ENCODE assay signal across 9 cellular contexts in genomic region chr10:123997486-123998196, GRCh38.
DNase-seq lines count a peak whose midpoint lies in the region; ATAC-seq and TF ChIP-seq lines count a peak whose summit lies in the region.
"Had no signal": no experiment of that assay in that cellular context is flagged by ENCODE, and none has a peak within 500 bp of the region (broad histone marks: within the 10 kb centered on the region; RNA-seq: fewer than 3 reads in every experiment).

No MANE protein-coding gene starts in this region.

- DNase-seq in GM13976 (ENCODE audit: low spot score) = peak; percentile 36
- DNase-seq in SIG-M5 treated with dmso at 0.1 percent for 504 hours (lab: John Stamatoyannopoulos, UW; ENCODE audit: unreplicated experiment) = peak; percentile 57
- DNase-seq in Right ventricle myocardium superior = no peak
- DNase-seq in smooth muscle cell (lab: John Stamatoyannopoulos, UW; ENCODE audit: unreplicated experiment) = no peak
- DNase-seq in WTC11 (ENCODE audit: low spot score) = no peak
- no peak for DNase-seq in stimulated activated naive CD8-positive, alpha-beta T cell treated with anti-CD3 and anti-CD28 coated beads, Interleukin-15, Interleukin-2, amounts not matched to agents 100 U/mL and 50 U/mL, for 24 hours
- no peak for DNase-seq in NCI-H526 (lab: John Stamatoyannopoulos, UW)

- H3K27me3 ChIP-seq in smooth muscle cell (ENCODE audit: low read depth) = no peaks in the 10 kb centered on the region

- H4K20me1 ChIP-seq in smooth muscle cell (ENCODE audit: low read depth) = no peaks in the 10 kb centered on the region

- no peaks in the 10 kb centered on the region for H3K9me3 ChIP-seq in smooth muscle cell (replicated peaks; ENCODE audit: low read depth)

- in situ Hi-C loops in GM13976 (cut with MboI; ENCODE audit: low sequenced_read_pairs, unreplicated experiment) = loop anchor here (5.0 kb wide), 1 partner anchor 390 kb away; no protein-coding TSS in a partner anchor

- 28% methylated on average over 7 of the region's 7 CpGs for WGBS in smooth muscle cell (ENCODE audit: low lambda C conversion rate)

- no peaks in the 10 kb centered on the region for H3K36me3 ChIP-seq in smooth muscle cell (ENCODE audit: low read depth)

- no peak overlapping the region for H2AFZ ChIP-seq in smooth muscle cell (ENCODE audit: low read depth)

- intact Hi-C loops in Right ventricle myocardium superior (cut with DNase I) = loop anchor here (5.0 kb wide), 1 partner anchor 265 kb away; no protein-coding TSS in a partner anchor

- H3K9me3 Mint-ChIP-seq in WTC11 = no peaks in the 10 kb centered on the region

- peak overlapping the region; percentile 58 for H3K4me2 ChIP-seq in smooth muscle cell

- H3K4me3 ChIP-seq in smooth muscle cell = no peak overlapping the region

- no peaks in the 10 kb centered on the region for H3K36me3 Mint-ChIP-seq in WTC11
- H3K36me3 Mint-ChIP-seq: brain had no signal

- H3K27me3 Mint-ChIP-seq in WTC11 (ENCODE audit: low read depth) = peaks cover 19% of the 10 kb centered on the region

- POLR2A ChIA-PET in WTC11 (lab: Charles Lee) = no interaction called here

- no peak overlapping the region for H3K4me3 Mint-ChIP-seq in WTC11
- H3K4me3 Mint-ChIP-seq: brain had no signal

- H3K79me2 ChIP-seq in smooth muscle cell (ENCODE audit: low read depth) = no peaks in the 10 kb centered on the region

- peaks cover 5% of the 10 kb centered on the region for H3K4me1 ChIP-seq in smooth muscle cell (ENCODE audit: low read depth)

- ATAC-seq in Right ventricle myocardium superior (ENCODE audit: poor library complexity) (peak; percentile 40), GM18873 (IDR thresholded peaks at IDR 0.05; ENCODE audit: low FRiP score, unreplicated experiment) (no peak), WTC11 (no peak)
- no peak for ATAC-seq in stimulated activated naive CD8-positive, alpha-beta T cell treated with anti-CD3 and anti-CD28 coated beads, Interleukin-15, Interleukin-2, amounts not matched to agents 100 U/mL and 50 U/mL, for 24 hours

- TF ChIP-seq CTCF in GM13976 (IDR thresholded peaks at IDR 0.05; ENCODE audit: borderline replicate concordance, control extremely low read depth, extremely low read depth, insufficient read depth, missing control alignments) (no peak), smooth muscle cell (IDR thresholded peaks at IDR 0.05; ENCODE audit: borderline replicate concordance, insufficient read depth, poor library complexity, severe bottlenecking) (no peak), WTC11 (IDR thresholded peaks at IDR 0.05) (no peak)

- CTCF ChIA-PET in WTC11 (lab: Charles Lee) = interaction anchor here (4.6 kb wide), 1 partner anchor 392 kb away, joined by 128 read pairs; no protein-coding TSS in a partner anchor

- no peak overlapping the region for H3K27ac Mint-ChIP-seq in WTC11

- H3K9ac ChIP-seq in smooth muscle cell (ENCODE audit: low read depth) = no peak overlapping the region

- peak overlapping the region; percentile 92 for H3K27ac ChIP-seq in smooth muscle cell (ENCODE audit: low read depth)

- peaks cover 18% of the 10 kb centered on the region for H3K4me1 Mint-ChIP-seq in WTC11

- peaks cover 5% of the 10 kb centered on the region for H3F3A ChIP-seq in smooth muscle cell (ENCODE audit: low read depth)

TF ChIP-seq in WTC11, 78 proteins besides CTCF, POLR2A, EP300 and RAD21:
- TF ChIP-seq MYBL2 (CRISPR knock-in tag; IDR thresholded peaks at IDR 0.05) (no peak), FOXJ3 (CRISPR knock-in tag; IDR thresholded peaks at IDR 0.05; ENCODE audit: borderline replicate concordance) (no peak), IRF2 (CRISPR knock-in tag; IDR thresholded peaks at IDR 0.05; ENCODE audit: borderline replicate concordance, low read depth) (no peak), ERG (CRISPR knock-in tag; IDR thresholded peaks at IDR 0.05) (no peak), ZMAT4 (CRISPR knock-in tag; IDR thresholded peaks at IDR 0.05) (no peak), ETV6 (CRISPR knock-in tag; IDR thresholded peaks at IDR 0.05) (no peak), E2F4 (CRISPR knock-in tag; IDR thresholded peaks at IDR 0.05; ENCODE audit: borderline replicate concordance, low read depth) (no peak), ZNF219 (CRISPR knock-in tag; IDR thresholded peaks at IDR 0.05; ENCODE audit: borderline replicate concordance) (no peak), GTF2I (CRISPR knock-in tag; conservative IDR thresholded peaks at IDR 0.05) (no peak), CDX4 (CRISPR knock-in tag; IDR thresholded peaks at IDR 0.05; ENCODE audit: borderline replicate concordance) (no peak), TP53 (CRISPR knock-in tag; IDR thresholded peaks at IDR 0.05) (no peak), ZNF671 (CRISPR knock-in tag; IDR thresholded peaks at IDR 0.05) (no peak), SP1 (CRISPR knock-in tag; conservative IDR thresholded peaks at IDR 0.05) (no peak), CBFB (CRISPR knock-in tag; IDR thresholded peaks at IDR 0.05; ENCODE audit: low read depth) (no peak), ZSCAN18 (CRISPR knock-in tag; IDR thresholded peaks at IDR 0.05) (no peak), ZNF263 (CRISPR knock-in tag; IDR thresholded peaks at IDR 0.05; ENCODE audit: low read depth) (no peak)

Comparison
In these comparisons a context has a peak if more than half of its experiments do, and no peak if none do; other contexts are left out.
1. DNase-seq: peak in GM13976 (single experiment) and SIG-M5 treated with dmso at 0.1 percent for 504 hours (single experiment); none in Right ventricle myocardium superior (single experiment), smooth muscle cell (single experiment), WTC11 (single experiment), stimulated activated naive CD8-positive, alpha-beta T cell treated with anti-CD3 and anti-CD28 coated beads, Interleukin-15, Interleukin-2, amounts not matched to agents 100 U/mL and 50 U/mL, for 24 hours (single experiment) and NCI-H526 (0 of 2).